Comparison of ENCODE assay signal across 8 cellular contexts in genomic region chr17:30600830-30601494, GRCh38.
DNase-seq lines count a peak whose midpoint lies in the region; ATAC-seq and TF ChIP-seq lines count a peak whose summit lies in the region.

No MANE protein-coding gene starts in this region.

- H3K9me3 Mint-ChIP-seq in activated naive CD4-positive, alpha-beta T cell treated with anti-CD3 and anti-CD28 coated beads, Interleukin-2, amount 50 U/mL, for 72 hours, result no peaks in the 10 kb centered on the region

- H3K9me3 ChIP-seq in heart left ventricle (no peaks in the 10 kb centered on the region), parathyroid adenoma (ENCODE audit: control insufficient read depth, low read length) (no peaks in the 10 kb centered on the region)

- TF ChIP-seq CTCF in heart left ventricle (IDR thresholded peaks at IDR 0.05), result no peak
- no peak for TF ChIP-seq CTCF in parathyroid adenoma (IDR thresholded peaks at IDR 0.05)

- intact Hi-C loops in heart left ventricle (cut with DNase I), result loop anchor here in 4 of 10 donors (2.0 to 10.0 kb wide), 4 partner anchors 116 to 221 kb away; partner anchors contain the start of genes GOSR1 (in 3 of the 4) and CRLF3 (in 1 of the 4)

- peak overlapping the region; percentile 34 to 86 for H3K27ac Mint-ChIP-seq in activated naive CD4-positive, alpha-beta T cell treated with anti-CD3 and anti-CD28 coated beads, Interleukin-2, amount 50 U/mL, for 72 hours

- peak overlapping the region; percentile 81 to 99 (median 96) for H3K27ac ChIP-seq in heart left ventricle
- peak overlapping the region; percentile 95 for H3K27ac ChIP-seq in parathyroid adenoma

- no peaks in the 10 kb centered on the region for H3K36me3 ChIP-seq in H7 (replicated peaks; ENCODE audit: control insufficient read depth, insufficient read depth, low read length)
- H3K36me3 ChIP-seq in heart left ventricle, result no peaks in the 10 kb centered on the region
- H3K36me3 ChIP-seq in parathyroid adenoma (ENCODE audit: control insufficient read depth, insufficient read depth, low read length), result no peaks in the 10 kb centered on the region

- H3K4me2 ChIP-seq in parathyroid adenoma (ENCODE audit: low read length), result peak overlapping the region; percentile 90

- H3K9ac ChIP-seq in parathyroid adenoma, result no peak overlapping the region

- peaks cover 16% of the 10 kb centered on the region for H3K79me2 ChIP-seq in parathyroid adenoma

- TF ChIP-seq POLR2A in heart left ventricle (IDR thresholded peaks at IDR 0.05), result no peak

- DNase-seq in EL, result peak; percentile 36
- DNase-seq in H7, result peak; percentile 61
- DNase-seq in NCI-H526 (lab: John Stamatoyannopoulos, UW), result peak; percentile 80 to 83
- peak in 1 of 2 donors; percentile 34 for DNase-seq in activated naive CD4-positive, alpha-beta T cell treated with anti-CD3 and anti-CD28 coated beads, Interleukin-2, amount 50 U/mL, for 72 hours (ENCODE audit: low spot score in 2 of 2)
- DNase-seq in heart left ventricle, result peak in 1 of 5 donors; percentile 37
- DNase-seq in NCI-H1694 treated with DMSO at 0.1 percent for 48 hours (lab: John Stamatoyannopoulos, UW), result no peak

- peak; percentile 10 to 19 for ATAC-seq in activated naive CD4-positive, alpha-beta T cell treated with anti-CD3 and anti-CD28 coated beads, Interleukin-2, amount 50 U/mL, for 72 hours
- ATAC-seq in heart left ventricle, result peak in 3 of 4 donors; percentile 2 to 10 (median 9)
- no peak for ATAC-seq in GM18511 (IDR thresholded peaks at IDR 0.05; ENCODE audit: unreplicated experiment)

- H3K4me3 ChIP-seq in H7 (ENCODE audit: insufficient read depth, low read depth, low read length) (peak overlapping the region; percentile 85), heart left ventricle (peak overlapping the region; percentile 72 to 95 (median 84)), parathyroid adenoma (ENCODE audit: low read depth, low read length) (peak overlapping the region; percentile 73)

- peak overlapping the region; percentile 83 for H2AFZ ChIP-seq in parathyroid adenoma

- H3K27me3 ChIP-seq in H7 (ENCODE audit: control insufficient read depth, insufficient read depth, low read length), result no peaks in the 10 kb centered on the region
- no peaks in the 10 kb centered on the region for H3K27me3 ChIP-seq in heart left ventricle
- H3K27me3 ChIP-seq in parathyroid adenoma (ENCODE audit: control insufficient read depth, insufficient read depth, low read length), result no peaks in the 10 kb centered on the region

- H3K36me3 Mint-ChIP-seq in activated naive CD4-positive, alpha-beta T cell treated with anti-CD3 and anti-CD28 coated beads, Interleukin-2, amount 50 U/mL, for 72 hours, result peaks cover 5 to 12% of the 10 kb centered on the region in 2 donors

- H3K4me1 ChIP-seq in heart left ventricle, result peaks cover 0 to 18% (median 6%) of the 10 kb centered on the region in 12 donors
- H3K4me1 ChIP-seq in parathyroid adenoma, result no peaks in the 10 kb centered on the region

- 1% methylated on average over 30 to 49 of the region's 49 CpGs for WGBS in heart left ventricle, 4 donors
